11 cellular contexts compared by ENCODE assay signal in genomic region chr17:3512512-3513171, GRCh38. TPM values are rescaled to one million over a fixed set of nuclear protein-coding genes. Genes with fewer than 3 reads are reported as not detected.
DNase-seq lines count a peak whose midpoint lies in the region; ATAC-seq and TF ChIP-seq lines count a peak whose summit lies in the region.
"Had no signal": no experiment of that assay in that cellular context is flagged by ENCODE, and none has a peak within 500 bp of the region (broad histone marks: within the 10 kb centered on the region; RNA-seq: fewer than 3 reads in every experiment).

No MANE protein-coding gene starts in this region.

- no peaks in the 10 kb centered on the region for H3K4me1 Mint-ChIP-seq in activated T-cell treated with anti-CD3 and anti-CD28 coated beads, Interleukin-2, amount 50 U/mL, for 72 hours (ENCODE audit: low read depth)

- H3K4me3 ChIP-seq in HAP-1 (no peak overlapping the region), ectodermal cell (ENCODE audit: insufficient read depth, low read depth, low read length) (no peak overlapping the region), left lung (no peak overlapping the region), skeletal muscle tissue (ENCODE audit: low read length in 3 of 3) (peak overlapping the region; percentile 57 to 65 (median 65))

- H3K4me3 Mint-ChIP-seq in activated T-cell treated with anti-CD3 and anti-CD28 coated beads, Interleukin-2, amount 50 U/mL, for 72 hours, result no peak overlapping the region
- H3K4me3 Mint-ChIP-seq: T-helper 2 cell treated with Interferon-gamma antibody and Interleukin-4, amounts not matched to agents 5 μg/mL and 100 μg/mL, for 36 hours had no signal

- peaks cover 1% of the 10 kb centered on the region for H3K27me3 Mint-ChIP-seq in activated T-cell treated with anti-CD3 and anti-CD28 coated beads, Interleukin-2, amount 50 U/mL, for 72 hours (ENCODE audit: low read depth)

- no peak for TF ChIP-seq CTCF in left lung (IDR thresholded peaks at IDR 0.05)

- H3K9me3 ChIP-seq in HAP-1, result no peaks in the 10 kb centered on the region
- no peaks in the 10 kb centered on the region for H3K9me3 ChIP-seq in ectodermal cell (ENCODE audit: control insufficient read depth, low read length)
- no peaks in the 10 kb centered on the region for H3K9me3 ChIP-seq in left lung
- H3K9me3 ChIP-seq in skeletal muscle tissue (ENCODE audit: control insufficient read depth in 3 of 3, low read length in 3 of 3), result no peaks in the 10 kb centered on the region

- ATAC-seq in left lung, result peak; percentile 49
- ATAC-seq in activated T-cell treated with anti-CD3 and anti-CD28 coated beads, Interleukin-2, amount 50 U/mL, for 72 hours (replicated peaks in 1 of 2), result no peak

- H3K9ac ChIP-seq in skeletal muscle tissue (ENCODE audit: low read depth in 1 of 3, low read length in 3 of 3), result peak overlapping the region; percentile 66 to 77 (median 68)

- 30 to 32% methylated on average over 20 of the region's 20 CpGs for WGBS in ectodermal cell, 2 experiments

- no peak overlapping the region for H3K27ac Mint-ChIP-seq in activated T-cell treated with anti-CD3 and anti-CD28 coated beads, Interleukin-2, amount 50 U/mL, for 72 hours
- H3K27ac Mint-ChIP-seq: T-helper 2 cell treated with Interferon-gamma antibody and Interleukin-4, amounts not matched to agents 5 μg/mL and 100 μg/mL, for 36 hours had no signal

- intact Hi-C loops in left lung (cut with DNase I), result no loop called here

- H3K27ac ChIP-seq in ectodermal cell (ENCODE audit: insufficient read depth, low read depth, low read length, poor library complexity, severe bottlenecking) (peak overlapping the region; percentile 89), left lung (peak overlapping the region in 1 of 2 donors; percentile 28), skeletal muscle tissue (ENCODE audit: low read depth, low read length) (peak overlapping the region; percentile 85)

- in situ Hi-C loops in HAP-1 (cut with MboI; ENCODE audit: low sequenced_read_pairs), result loop anchor here (10.0 kb wide), 1 partner anchor 58 kb away; no protein-coding TSS in a partner anchor

- H3K27me3 ChIP-seq in HAP-1 (ENCODE audit: low read depth) (no peaks in the 10 kb centered on the region), ectodermal cell (ENCODE audit: control insufficient read depth, insufficient read depth, low read length, poor library complexity, severe bottlenecking) (no peaks in the 10 kb centered on the region), left lung (no peaks in the 10 kb centered on the region), skeletal muscle tissue (ENCODE audit: control insufficient read depth in 3 of 3, insufficient read depth in 3 of 3, low read length in 3 of 3) (no peaks in the 10 kb centered on the region)

- peaks cover 0 to 4% of the 10 kb centered on the region in 2 donors for H3K9me3 Mint-ChIP-seq in activated T-cell treated with anti-CD3 and anti-CD28 coated beads, Interleukin-2, amount 50 U/mL, for 72 hours
- H3K9me3 Mint-ChIP-seq: T-helper 2 cell treated with Interferon-gamma antibody and Interleukin-4, amounts not matched to agents 5 μg/mL and 100 μg/mL, for 36 hours had no signal

- H3K36me3 Mint-ChIP-seq in activated T-cell treated with anti-CD3 and anti-CD28 coated beads, Interleukin-2, amount 50 U/mL, for 72 hours (ENCODE audit: insufficient read depth in 2 of 2), result peaks cover 0 to 1% of the 10 kb centered on the region in 2 donors

- H3K4me1 ChIP-seq in HAP-1 (no peaks in the 10 kb centered on the region; the same call in 1 of the 2 replicates), ectodermal cell (ENCODE audit: control insufficient read depth, insufficient read depth, low read length) (peaks cover 15% of the 10 kb centered on the region), left lung (no peaks in the 10 kb centered on the region), skeletal muscle tissue (ENCODE audit: control insufficient read depth in 3 of 3, insufficient read depth in 3 of 3, low read length in 3 of 3) (peaks cover 27 to 34% (median 30%) of the 10 kb centered on the region in 3 donors)

- H3K36me3 ChIP-seq in HAP-1 (replicated peaks) (no peaks in the 10 kb centered on the region), ectodermal cell (ENCODE audit: control insufficient read depth, insufficient read depth, low read length) (peaks cover 5% of the 10 kb centered on the region), left lung (no peaks in the 10 kb centered on the region), skeletal muscle tissue (ENCODE audit: control insufficient read depth in 3 of 3, insufficient read depth in 3 of 3, low read length in 3 of 3) (peaks cover 0 to 6% (median 2%) of the 10 kb centered on the region in 3 donors)

- DNase-seq in HAP-1 (ENCODE audit: low spot score in 2 of 2), result peak; percentile 7 to 51
- DNase-seq in left lung, result no peak
- DNase-seq in NOMO-1 treated with dmso at 0.1 percent for 144 hours (lab: John Stamatoyannopoulos, UW; ENCODE audit: unreplicated experiment), result no peak
- no peak for DNase-seq in NCI-H146 (lab: John Stamatoyannopoulos, UW)
- DNase-seq in stimulated activated CD4-positive, alpha-beta T cell treated with anti-CD3 and anti-CD28 coated beads, Interleukin-4, amount 100 ng/mL, for 1 hour, result no peak
- DNase-seq in activated T-cell treated with anti-CD3 and anti-CD28 coated beads, Interleukin-2, amount 50 U/mL, for 72 hours, result no peak

RNA-seq across cellular contexts. Expression of gene ASPA, which starts 36.8 kb away (rescaled TPM):
- not detected for polyA plus RNA-seq in ectodermal cell (2013, experiment 1 of 4)
- polyA plus RNA-seq in ectodermal cell (2013, experiment 2 of 4), result not detected
- not detected for polyA plus RNA-seq in ectodermal cell (2013, experiment 3 of 4)
- polyA plus RNA-seq in ectodermal cell (2013, experiment 4 of 4), result not detected
- total RNA-seq in left lung (1 to 10 TPM; 6.5 to 7.1 TPM), skeletal muscle tissue (1.6 TPM)
- under 1 TPM in 1 of 2 donors, not detected in 1; 0.34 TPM for total RNA-seq in activated T-cell treated with anti-CD3 and anti-CD28 coated beads, Interleukin-2, amount 50 U/mL, for 72 hours
- total RNA-seq: M059J had no signal

RNA-seq across cellular contexts. Expression of gene SPATA22, which starts 41.0 kb away (rescaled TPM):
- 0.85 TPM for polyA plus RNA-seq in ectodermal cell (2013, experiment 1 of 4)
- 0.98 TPM for polyA plus RNA-seq in ectodermal cell (2013, experiment 2 of 4)
- polyA plus RNA-seq in ectodermal cell (2013, experiment 3 of 4), result 0.59 TPM
- 0.53 TPM for polyA plus RNA-seq in ectodermal cell (2013, experiment 4 of 4)
- total RNA-seq in left lung, result 1 to 10 TPM in 1 of 2 donors, under 1 TPM in 1; 0.26 to 1.4 TPM
- 2.1 TPM for total RNA-seq in skeletal muscle tissue
- under 1 TPM in 1 of 2 donors, not detected in 1; 0.37 TPM for total RNA-seq in activated T-cell treated with anti-CD3 and anti-CD28 coated beads, Interleukin-2, amount 50 U/mL, for 72 hours
- total RNA-seq: M059J, renal cortical epithelial cell had no signal

RNA-seq across cellular contexts. Expression of gene TRPV3, which starts 45.0 kb away (rescaled TPM):
- 6.9 TPM for polyA plus RNA-seq in ectodermal cell (2013, experiment 1 of 4)
- polyA plus RNA-seq in ectodermal cell (2013, experiment 2 of 4), result 8.2 TPM
- polyA plus RNA-seq in ectodermal cell (2013, experiment 3 of 4), result 6.8 TPM
- 6.9 TPM for polyA plus RNA-seq in ectodermal cell (2013, experiment 4 of 4)
- total RNA-seq in left lung, result under 1 TPM; 0.55 to 0.58 TPM
- total RNA-seq in skeletal muscle tissue, result 0.52 TPM
- total RNA-seq in activated T-cell treated with anti-CD3 and anti-CD28 coated beads, Interleukin-2, amount 50 U/mL, for 72 hours, result 1 to 10 TPM; 2.0 to 2.6 TPM

Comparison
In these comparisons a context has a peak if more than half of its experiments do, and no peak if none do; other contexts are left out.
1. DNase-seq: peak in HAP-1 (2 of 2); none in left lung (0 of 2), NOMO-1 treated with dmso at 0.1 percent for 144 hours (single experiment), NCI-H146 (single experiment), stimulated activated CD4-positive, alpha-beta T cell treated with anti-CD3 and anti-CD28 coated beads, Interleukin-4, amount 100 ng/mL, for 1 hour (single experiment) and activated T-cell treated with anti-CD3 and anti-CD28 coated beads, Interleukin-2, amount 50 U/mL, for 72 hours (0 of 2).
2. H3K4me3 ChIP-seq: peak in skeletal muscle tissue (3 of 3); none in HAP-1 (single experiment), ectodermal cell (single experiment) and left lung (0 of 2).